35 cellular contexts compared by ENCODE assay signal in genomic region chr7:13165854-13166253, GRCh38.
"Had no signal": no experiment of that assay in that cellular context is flagged by ENCODE, and none has a peak within 500 bp of the region (broad histone marks: within the 10 kb centered on the region; RNA-seq: fewer than 3 reads in every experiment).

No MANE protein-coding gene starts in this region.

- H3K4me1 Mint-ChIP-seq: activated B cell treated with CpG ODN at 0.5 μM for 24 hours; activated CD4-positive, alpha-beta memory T cell treated with anti-CD3 and anti-CD28 coated beads, Interleukin-2, amount 10 ng/mL, durations not matched to agents 7 days and 5 days; activated CD8-positive, alpha-beta memory T cell treated with anti-CD3 and anti-CD28 coated beads, Interleukin-2, amount 10 ng/mL, durations not matched to agents 7 days and 5 days; activated naive CD4-positive, alpha-beta T cell treated with anti-CD3 and anti-CD28 coated beads, Interleukin-2, amount 50 U/mL, for 24 hours; activated naive CD8-positive, alpha-beta T cell treated with anti-CD3 and anti-CD28 coated beads, Interleukin-2, amount 10 ng/mL, durations not matched to agents 7 days and 5 days; activated T-helper 17 cell treated with anti-CD3 and anti-CD28 coated beads, Interleukin-2, amount 50 U/mL, for 72 hours; central memory CD8-positive, alpha-beta T cell had no signal

- H3K27ac Mint-ChIP-seq: activated B cell treated with CpG ODN at 0.5 μM for 24 hours; activated CD4-positive, alpha-beta memory T cell treated with anti-CD3 and anti-CD28 coated beads, Interleukin-2, amount 10 ng/mL, durations not matched to agents 7 days and 5 days; activated CD8-positive, alpha-beta memory T cell treated with anti-CD3 and anti-CD28 coated beads, Interleukin-2, amount 10 ng/mL, durations not matched to agents 7 days and 5 days; activated naive CD4-positive, alpha-beta T cell treated with anti-CD3 and anti-CD28 coated beads, Interleukin-2, amount 50 U/mL, for 24 hours; activated naive CD8-positive, alpha-beta T cell treated with anti-CD3 and anti-CD28 coated beads, Interleukin-2, amount 10 ng/mL, durations not matched to agents 7 days and 5 days; activated T-cell treated with anti-CD3 and anti-CD28 coated beads, Interleukin-2, amount 50 U/mL, for 72 hours; activated T-helper 17 cell treated with anti-CD3 and anti-CD28 coated beads, Interleukin-2, amount 50 U/mL, for 72 hours had no signal

- FAIRE-seq: K562, RCC 7860 had no signal

- H3K9me3 ChIP-seq: ascending aorta had no signal

- H3K4me3 ChIP-seq: ascending aorta, cardiac muscle cell, K562, PC-9 had no signal

- H2AFZ ChIP-seq: PC-9 had no signal

- H3K27ac ChIP-seq: ascending aorta, cardiac muscle cell, PC-9, RWPE1, VCaP had no signal

- H3K4me3 Mint-ChIP-seq: activated B cell treated with CpG ODN at 0.5 μM for 24 hours; activated CD4-positive, alpha-beta memory T cell treated with anti-CD3 and anti-CD28 coated beads, Interleukin-2, amount 10 ng/mL, durations not matched to agents 7 days and 5 days; activated CD8-positive, alpha-beta memory T cell treated with anti-CD3 and anti-CD28 coated beads, Interleukin-2, amount 10 ng/mL, durations not matched to agents 7 days and 5 days; activated naive CD4-positive, alpha-beta T cell treated with anti-CD3 and anti-CD28 coated beads, Interleukin-2, amount 50 U/mL, for 24 hours; activated naive CD8-positive, alpha-beta T cell treated with anti-CD3 and anti-CD28 coated beads, Interleukin-2, amount 10 ng/mL, durations not matched to agents 7 days and 5 days; activated T-cell treated with anti-CD3 and anti-CD28 coated beads, Interleukin-2, amount 50 U/mL, for 72 hours; activated T-helper 17 cell treated with anti-CD3 and anti-CD28 coated beads, Interleukin-2, amount 50 U/mL, for 72 hours; central memory CD8-positive, alpha-beta T cell had no signal

- DNase-seq: activated B cell treated with CpG ODN at 0.5 μM for 24 hours; activated CD4-positive, alpha-beta memory T cell treated with anti-CD3 and anti-CD28 coated beads, Interleukin-2, amount 10 ng/mL, durations not matched to agents 7 days and 5 days; activated CD4-positive, alpha-beta T cell treated with anti-CD3 and anti-CD28 coated beads for 4 hours; activated CD4-positive, CD25-positive, alpha-beta regulatory T cell treated with anti-CD3 and anti-CD28 coated beads, Interleukin-2, amount 50 U/mL, for 72 hours; activated CD8-positive, alpha-beta memory T cell treated with anti-CD3 and anti-CD28 coated beads for 24 hours; activated CD8-positive, alpha-beta memory T cell treated with anti-CD3 and anti-CD28 coated beads, Interleukin-2, amount 10 ng/mL, durations not matched to agents 7 days and 5 days; activated CD8-positive, alpha-beta memory T cell treated with anti-CD3 and anti-CD28 coated beads, Interleukin-2, amount 50 U/mL, for 48 hours; activated effector memory CD4-positive, alpha-beta T cell treated with anti-CD3 and anti-CD28 coated beads, Interleukin-2, amount 50 U/mL, for 16 hours; activated naive CD4-positive, alpha-beta T cell; activated naive CD8-positive, alpha-beta T cell treated with anti-CD3 and anti-CD28 coated beads, Interleukin-2, amount 10 ng/mL, durations not matched to agents 7 days and 5 days; activated T-cell treated with anti-CD3 and anti-CD28 coated beads, Interleukin-2, amount 50 U/mL, for 72 hours; amygdala; NCI-H1105; NCI-H1417 treated with DMSO at 0.1 percent for 48 hours; NCI-H187 treated with DMSO at 0.1 percent for 48 hours; NCI-H2081; NCI-H345; NCI-H524 treated with DMSO at 0.1 percent for 48 hours; NCI-H748 treated with DMSO at 0.1 percent for 48 hours; NK-92 treated with Interleukin-12 subunit alpha and Interleukin-12 subunit beta, amount 100 ng/mL, for 24 hours; PC-9; Right ventricle myocardium superior; SW 1271; T-helper 1 cell; T-helper 2 cell; T-helper 9 cell had no signal

- ATAC-seq: activated CD8-positive, alpha-beta memory T cell treated with anti-CD3 and anti-CD28 coated beads, Interleukin-2, amount 10 ng/mL, durations not matched to agents 7 days and 5 days; activated T-cell treated with anti-CD3 and anti-CD28 coated beads, Interleukin-2, amount 50 U/mL, for 72 hours; activated T-helper 17 cell treated with anti-CD3 and anti-CD28 coated beads, Interleukin-2, amount 50 U/mL, for 72 hours; K562 had no signal

- H3K9me3 Mint-ChIP-seq: activated B cell treated with CpG ODN at 0.5 μM for 24 hours; activated CD4-positive, alpha-beta memory T cell treated with anti-CD3 and anti-CD28 coated beads, Interleukin-2, amount 10 ng/mL, durations not matched to agents 7 days and 5 days; activated naive CD4-positive, alpha-beta T cell treated with anti-CD3 and anti-CD28 coated beads, Interleukin-2, amount 50 U/mL, for 24 hours; activated naive CD8-positive, alpha-beta T cell treated with anti-CD3 and anti-CD28 coated beads, Interleukin-2, amount 10 ng/mL, durations not matched to agents 7 days and 5 days; activated T-cell treated with anti-CD3 and anti-CD28 coated beads, Interleukin-2, amount 50 U/mL, for 72 hours; activated T-helper 17 cell treated with anti-CD3 and anti-CD28 coated beads, Interleukin-2, amount 50 U/mL, for 72 hours; central memory CD8-positive, alpha-beta T cell had no signal

- H3K36me3 ChIP-seq: ascending aorta, cardiac muscle cell had no signal

- H3K4me2 ChIP-seq: PC-9 had no signal

- H3K27me3 ChIP-seq: ascending aorta, cardiac muscle cell had no signal

- H3K4me1 ChIP-seq: ascending aorta had no signal

- H3K27me3 Mint-ChIP-seq: activated B cell treated with CpG ODN at 0.5 μM for 24 hours had no signal

- H3K36me3 Mint-ChIP-seq: activated CD8-positive, alpha-beta memory T cell treated with anti-CD3 and anti-CD28 coated beads, Interleukin-2, amount 10 ng/mL, durations not matched to agents 7 days and 5 days; activated naive CD4-positive, alpha-beta T cell treated with anti-CD3 and anti-CD28 coated beads, Interleukin-2, amount 50 U/mL, for 24 hours; activated naive CD8-positive, alpha-beta T cell treated with anti-CD3 and anti-CD28 coated beads, Interleukin-2, amount 10 ng/mL, durations not matched to agents 7 days and 5 days had no signal
